ENCODE assay signal across 16 cellular contexts in the genomic region with DNA sequence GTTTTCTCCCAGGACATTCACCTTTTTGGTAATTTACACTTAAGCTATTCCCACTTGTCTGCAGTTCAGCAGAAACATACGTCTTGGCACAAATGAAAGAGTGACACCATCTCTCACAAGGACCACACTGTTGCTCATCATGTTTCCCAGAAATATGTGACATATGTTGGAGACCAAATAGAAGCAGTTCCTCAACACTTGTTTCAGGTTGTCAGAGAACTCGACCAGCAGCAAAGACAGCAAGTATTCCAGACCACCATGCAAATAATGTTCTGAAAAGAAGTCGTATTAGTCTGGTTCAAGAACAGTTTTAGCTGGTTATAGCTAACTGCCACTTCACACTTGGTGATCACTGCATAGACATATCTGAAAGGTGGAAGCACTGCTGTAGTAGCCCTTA.
DNase-seq lines count a peak whose midpoint lies in the region; ATAC-seq, FAIRE-seq and TF ChIP-seq lines count a peak whose summit lies in the region.
"Had no signal": no experiment of that assay in that cellular context is flagged by ENCODE, and none has a peak within 500 bp of the region (broad histone marks: within the 10 kb centered on the region; RNA-seq: fewer than 3 reads in every experiment).

No MANE protein-coding gene starts in this region.

- H3K23ac ChIP-seq in H9 (ENCODE audit: insufficient read length, low read depth, low read length), result no peak overlapping the region

- H3K9ac ChIP-seq in K562 (ENCODE audit: insufficient read depth in 1 of 2, low read depth in 2 of 2, low read length in 2 of 2) (no peak overlapping the region), H9 (ENCODE audit: extremely low read depth, insufficient read length, low read length) (no peak overlapping the region)

- H4K8ac ChIP-seq in H9 (replicated peaks; ENCODE audit: insufficient read length, low read depth, low read length), result no peak overlapping the region

- H2BK20ac ChIP-seq in H9 (ENCODE audit: low read depth, low read length, poor library complexity, severe bottlenecking), result no peak overlapping the region

- intact Hi-C loops in CD4-positive, alpha-beta T cell (cut with DNase I, micrococcal nuclease), result no loop called here
- intact Hi-C loops in K562 (cut with micrococcal nuclease) (no loop called here), heart left ventricle (cut with DNase I) (loop anchor here in 1 of 10 donors (10.0 kb wide), 1 partner anchor 58 kb away; no protein-coding TSS in a partner anchor)

- no peaks in the 10 kb centered on the region for H3K79me1 ChIP-seq in H9 (ENCODE audit: insufficient read depth, low read depth, low read length, poor library complexity, severe bottlenecking)

- no peak for TF ChIP-seq CTCF in CD4-positive, alpha-beta T cell (IDR thresholded peaks at IDR 0.05)
- TF ChIP-seq CTCF in K562 (IDR thresholded peaks at IDR 0.05 in 2 of 3, conservative IDR thresholded peaks at IDR 0.05 in 1 of 3; ENCODE audit: insufficient read depth in 2 of 3, low read depth in 1 of 3, low read length in 3 of 3) (no peak), heart left ventricle (IDR thresholded peaks at IDR 0.05) (no peak), H9 (conservative IDR thresholded peaks at IDR 0.05) (no peak)

- H3K23me2 ChIP-seq in H9 (ENCODE audit: insufficient read length, low read depth, low read length, poor library complexity, severe bottlenecking), result no peaks in the 10 kb centered on the region

- H4K5ac ChIP-seq in H9 (ENCODE audit: insufficient read length, low read depth, low read length), result no peak overlapping the region

- POLR2A ChIA-PET in CD4-positive, alpha-beta T cell (lab: Charles Lee), result interaction anchor here (0.8 to 2.5 kb wide), 7 partner anchors 9 to 106 kb away, joined by 3 to 13 read pairs (median 4); partner anchors contain the start of gene KLF6
- POLR2A ChIA-PET in K562 (lab: Yijun Ruan, JAX), result interaction anchor here (0.6 to 1.9 kb wide), 4 partner anchors 11 to 23 kb away, joined by 3 to 11 read pairs (median 4); no protein-coding TSS in a partner anchor

- H3K79me2 ChIP-seq in K562 (ENCODE audit: control insufficient read depth, insufficient read depth, low read length) (no peaks in the 10 kb centered on the region), H9 (ENCODE audit: insufficient read depth, low read length) (no peaks in the 10 kb centered on the region)

- BruUV-seq in K562 (replicated peaks; lab: Mats Ljungman, UMichigan), result no TSS peak

- H3K9me1 ChIP-seq in K562 (ENCODE audit: control insufficient read depth, insufficient read depth, low read length), result no peaks in the 10 kb centered on the region

- H3K14ac ChIP-seq in H9 (ENCODE audit: insufficient read depth, low read length), result no peak overlapping the region

- WGBS in K562 (ENCODE audit: insufficient coverage, low coverage, missing lambda C conversion rate), result 20% methylated on average over 3 of the region's 3 CpGs
- WGBS in heart left ventricle, 4 donors, result 75 to 83% (median 80%) methylated on average over 3 of the region's 3 CpGs
- no CpG with 5 or more reads among the region's 3 CpGs for WGBS in H9 (ENCODE audit: extremely low coverage, insufficient read length, low lambda C conversion rate)

- in situ Hi-C loops in K562 (cut with MboI), result no loop called here

- H2AFZ ChIP-seq in K562 (ENCODE audit: low read depth, low read length), result no peak overlapping the region
- no peak overlapping the region for H2AFZ ChIP-seq in H9 (ENCODE audit: low read length)

- H2BK15ac ChIP-seq in H9 (ENCODE audit: low read depth, low read length), result no peak overlapping the region

- H3K4me1 Mint-ChIP-seq in CD4-positive, alpha-beta T cell (ENCODE audit: low read depth), result peaks cover 37% of the 10 kb centered on the region
- peaks cover 5 to 7% of the 10 kb centered on the region in 2 experiments for H3K4me1 Mint-ChIP-seq in H9

- H4K91ac ChIP-seq in H9 (ENCODE audit: insufficient read length, low read depth, low read length), result no peak overlapping the region

- no peak overlapping the region for H3K4ac ChIP-seq in H9 (ENCODE audit: low read depth, low read length)

- H2AK5ac ChIP-seq in H9 (ENCODE audit: insufficient read length, low read length), result no peak overlapping the region

- no peak overlapping the region for H2BK12ac ChIP-seq in H9 (ENCODE audit: insufficient read length, low read depth, low read length)

- H3K27ac Mint-ChIP-seq in CD4-positive, alpha-beta T cell, result peak overlapping the region; percentile 79
- no peak overlapping the region for H3K27ac Mint-ChIP-seq in H9

- ATAC-seq in CD4-positive, alpha-beta T cell (ENCODE audit: poor library complexity), result no peak
- peak; percentile 38 for ATAC-seq in GM19043 (IDR thresholded peaks at IDR 0.05; ENCODE audit: low read depth, unreplicated experiment)
- ATAC-seq in HG03097 (IDR thresholded peaks at IDR 0.05; ENCODE audit: low FRiP score, unreplicated experiment), result peak; percentile 39
- no peak for ATAC-seq in K562
- ATAC-seq in heart left ventricle, result no peak
- ATAC-seq: gastrocnemius medialis, right cardiac atrium had no signal

- H3K27ac ChIP-seq in CD4-positive, alpha-beta T cell (ENCODE audit: low read depth, low read length), result no peak overlapping the region
- H3K27ac ChIP-seq in K562 (ENCODE audit: extremely low read depth, low read depth, low read length) (no peak overlapping the region), heart left ventricle (peak overlapping the region in 1 of 12 donors; percentile 15), H9 (ENCODE audit: insufficient read length, low read depth, low read length) (no peak overlapping the region)
- H3K27ac ChIP-seq: ascending aorta, gastrocnemius medialis had no signal

- TF ChIP-seq EP300 in K562 (IDR thresholded peaks at IDR 0.05; ENCODE audit: low read length), result no peak

- TF ChIP-seq POLR2A in K562 (conservative IDR thresholded peaks at IDR 0.05), result no peak
- no peak for TF ChIP-seq POLR2A in heart left ventricle (IDR thresholded peaks at IDR 0.05)

- H3K27me3 ChIP-seq in CD4-positive, alpha-beta T cell (ENCODE audit: control insufficient read depth, insufficient read depth, low read length), result no peaks in the 10 kb centered on the region
- H3K27me3 ChIP-seq in K562 (ENCODE audit: control insufficient read depth in 2 of 2, insufficient read depth in 2 of 2, low read length in 2 of 2), result no peaks in the 10 kb centered on the region
- no peaks in the 10 kb centered on the region for H3K27me3 ChIP-seq in heart left ventricle
- no peaks in the 10 kb centered on the region for H3K27me3 ChIP-seq in H9 (ENCODE audit: insufficient read depth, low read length)
- H3K27me3 ChIP-seq: ascending aorta, gastrocnemius medialis had no signal

- no peaks in the 10 kb centered on the region for H3K27me3 Mint-ChIP-seq in CD4-positive, alpha-beta T cell
- no peaks in the 10 kb centered on the region; the same call in 1 of the 2 replicates for H3K27me3 Mint-ChIP-seq in H9 (ENCODE audit: low read depth)

- no peaks in the 10 kb centered on the region for H3K36me3 Mint-ChIP-seq in CD4-positive, alpha-beta T cell (ENCODE audit: low read depth)
- no peaks in the 10 kb centered on the region for H3K36me3 Mint-ChIP-seq in H9 (ENCODE audit: insufficient read depth in 1 of 3, low read depth in 3 of 3)
- H3K36me3 Mint-ChIP-seq: CD14-positive monocyte had no signal

- H3K4me3 ChIP-seq in K562 (no peak overlapping the region), heart left ventricle (no peak overlapping the region)
- H3K4me3 ChIP-seq: ascending aorta, gastrocnemius medialis had no signal

- H3K36me3 ChIP-seq in K562 (ENCODE audit: control insufficient read depth, insufficient read depth, low read length) (no peaks in the 10 kb centered on the region), heart left ventricle (no peaks in the 10 kb centered on the region)
- H3K36me3 ChIP-seq: ascending aorta, gastrocnemius medialis had no signal

- H3K4me1 ChIP-seq in K562 (replicated peaks in 1 of 2; ENCODE audit: control insufficient read depth in 2 of 2, insufficient read depth in 2 of 2, low read length in 2 of 2), result peaks cover under 1 to 4% of the 10 kb centered on the region in 2 experiments; a peak in 3 of 5 replicates
- peaks cover 0 to 28% (median 0%) of the 10 kb centered on the region in 12 donors for H3K4me1 ChIP-seq in heart left ventricle
- no peaks in the 10 kb centered on the region for H3K4me1 ChIP-seq in H9 (ENCODE audit: insufficient read depth, low read length)
- H3K4me1 ChIP-seq: ascending aorta had no signal

- no peak overlapping the region for H3K18ac ChIP-seq in H9 (ENCODE audit: insufficient read length, low read depth, low read length)

- H3K4me3 Mint-ChIP-seq in CD4-positive, alpha-beta T cell, result no peak overlapping the region
- H3K4me3 Mint-ChIP-seq in H9, result no peak overlapping the region
- H3K4me3 Mint-ChIP-seq: CD14-positive monocyte had no signal

- TF ChIP-seq RAD21 in K562 (CRISPR knock-in tag; conservative IDR thresholded peaks at IDR 0.05 in 1 of 2, IDR thresholded peaks at IDR 0.05 in 1 of 2), result no peak

- peak; percentile 63 for FAIRE-seq in K562 (lab: Jason Lieb, UNC)
- FAIRE-seq: islet of Langerhans had no signal

- H3K4me2 ChIP-seq in K562 (ENCODE audit: insufficient read depth, low read length), result no peak overlapping the region
- no peak overlapping the region for H3K4me2 ChIP-seq in H9 (ENCODE audit: insufficient read depth, insufficient read length, low read length)

- H3K9me3 Mint-ChIP-seq in CD4-positive, alpha-beta T cell, result no peaks in the 10 kb centered on the region
- H3K9me3 Mint-ChIP-seq in H9, result no peaks in the 10 kb centered on the region; a peak in 1 of 5 replicates

- H3T11ph ChIP-seq in H9 (ENCODE audit: low read length), result no peak overlapping the region

- H4K20me1 ChIP-seq in K562 (replicated peaks; ENCODE audit: control insufficient read depth, insufficient read depth, low read length) (no peaks in the 10 kb centered on the region), H9 (ENCODE audit: control insufficient read depth, insufficient read depth, insufficient read length) (no peaks in the 10 kb centered on the region)

- no peak overlapping the region for H2BK120ac ChIP-seq in H9 (ENCODE audit: low read depth, low read length, poor library complexity, severe bottlenecking)

- no peaks in the 10 kb centered on the region for H3K9me3 ChIP-seq in CD4-positive, alpha-beta T cell (ENCODE audit: control insufficient read depth, low read length)
- no peaks in the 10 kb centered on the region for H3K9me3 ChIP-seq in K562 (replicated peaks; ENCODE audit: control insufficient read depth, insufficient read depth, low read depth, low read length)
- H3K9me3 ChIP-seq in heart left ventricle, result no peaks in the 10 kb centered on the region
- no peaks in the 10 kb centered on the region for H3K9me3 ChIP-seq in H9 (ENCODE audit: control insufficient read depth, low read depth, low read length)
- H3K9me3 ChIP-seq: ascending aorta, gastrocnemius medialis had no signal

- H3K56ac ChIP-seq in H9 (ENCODE audit: insufficient read length, low read depth, low read length), result no peak overlapping the region

- CTCF ChIA-PET in CD4-positive, alpha-beta T cell (lab: Charles Lee), result interaction anchor here (1.1 kb wide), 1 partner anchor 23 kb away, joined by 3 read pairs; no protein-coding TSS in a partner anchor
- CTCF ChIA-PET in K562 (lab: Yijun Ruan, JAX; ENCODE audit: low intra/inter-chr PET ratio), result no interaction called here

- DNase-seq in CD4-positive, alpha-beta T cell, result no peak
- DNase-seq in K562 (ENCODE audit: extremely low read depth in 1 of 4, low spot score in 3 of 4), result no peak
- DNase-seq in heart left ventricle, result no peak
- no peak for DNase-seq in H9
- DNase-seq in HK-2 (ENCODE audit: unreplicated experiment), result no peak
- DNase-seq in DMS 273 treated with DMSO at 0.1 percent for 48 hours (lab: John Stamatoyannopoulos, UW), result no peak
- DNase-seq: activated CD4-positive, alpha-beta T cell treated with anti-CD3 and anti-CD28 coated beads, Interleukin-2, amount 50 U/mL, for 4 hours; effector CD4-positive, alpha-beta T cell; gastrocnemius medialis; NCI-H2171; right cardiac atrium had no signal

- H2BK5ac ChIP-seq in H9 (ENCODE audit: insufficient read length, low read length), result no peak overlapping the region

Comparison
In these comparisons a context has a peak if more than half of its experiments do, and no peak if none do; other contexts are left out.
1. ATAC-seq: peak in GM19043 (single experiment) and HG03097 (single experiment); none in CD4-positive, alpha-beta T cell (single experiment), K562 (single experiment) and heart left ventricle (0 of 4).